16 cellular contexts compared by ENCODE assay signal in genomic region chr12:104549820-104550480, GRCh38.
DNase-seq lines count a peak whose midpoint lies in the region; ATAC-seq, FAIRE-seq and TF ChIP-seq lines count a peak whose summit lies in the region.
"Had no signal": no experiment of that assay in that cellular context is flagged by ENCODE, and none has a peak within 500 bp of the region (broad histone marks: within the 10 kb centered on the region; RNA-seq: fewer than 3 reads in every experiment).

No MANE protein-coding gene starts in this region.

- no peak overlapping the region for H2BK120ac ChIP-seq in IMR-90 (ENCODE audit: low read depth, low read length)

- no peak for TF ChIP-seq RAD21 in IMR-90 (IDR thresholded peaks at IDR 0.05; ENCODE audit: low read length)
- TF ChIP-seq RAD21 in K562 (CRISPR knock-in tag; conservative IDR thresholded peaks at IDR 0.05 in 1 of 2, IDR thresholded peaks at IDR 0.05 in 1 of 2) = no peak

- H3K14ac ChIP-seq in IMR-90 (replicated peaks; ENCODE audit: low read depth, low read length) = no peak overlapping the region

- no peak for TF ChIP-seq EP300 in K562 (IDR thresholded peaks at IDR 0.05; ENCODE audit: low read length)

- H3K56ac ChIP-seq in IMR-90 (ENCODE audit: extremely low read depth, insufficient read depth, low read length) = no peak overlapping the region

- no peak overlapping the region for H3K23ac ChIP-seq in IMR-90 (ENCODE audit: low read depth, low read length)

- H4K5ac ChIP-seq in IMR-90 (ENCODE audit: low read depth, low read length) = no peak overlapping the region

- CTCF ChIA-PET in IMR-90 (lab: Yijun Ruan, JAX) (no interaction called here), K562 (lab: Yijun Ruan, JAX; ENCODE audit: low intra/inter-chr PET ratio) (no interaction called here), HEK293T (lab: Yijun Ruan, JAX) (interaction anchor here (0.6 kb wide), 1 partner anchor 9 kb away, joined by 3 read pairs; no protein-coding TSS in a partner anchor)

- H4K20me1 ChIP-seq in IMR-90 (ENCODE audit: insufficient read depth, low read length) (no peaks in the 10 kb centered on the region), K562 (replicated peaks; ENCODE audit: control insufficient read depth, insufficient read depth, low read length) (no peaks in the 10 kb centered on the region; the same call in 1 of the 2 replicates), smooth muscle cell (ENCODE audit: low read depth) (no peaks in the 10 kb centered on the region)

- H3K9ac ChIP-seq in IMR-90 (ENCODE audit: low read depth, low read length) (no peak overlapping the region), K562 (ENCODE audit: insufficient read depth in 1 of 2, low read depth in 2 of 2, low read length in 2 of 2) (no peak overlapping the region), smooth muscle cell (ENCODE audit: low read depth) (no peak overlapping the region)

- no peak for ATAC-seq in IMR-90 (ENCODE audit: low read depth)
- no peak; the same call in 2 of the 3 replicates for ATAC-seq in K562
- no peak for ATAC-seq in HG03159 (IDR thresholded peaks at IDR 0.05; ENCODE audit: unreplicated experiment)
- ATAC-seq: body of pancreas had no signal

- TF ChIP-seq CTCF in IMR-90 (conservative IDR thresholded peaks at IDR 0.05; ENCODE audit: low read depth, low read length) (no peak), K562 (IDR thresholded peaks at IDR 0.05 in 2 of 3, conservative IDR thresholded peaks at IDR 0.05 in 1 of 3; ENCODE audit: insufficient read depth in 2 of 3, low read depth in 1 of 3, low read length in 3 of 3) (no peak), smooth muscle cell (IDR thresholded peaks at IDR 0.05; ENCODE audit: borderline replicate concordance, insufficient read depth, poor library complexity, severe bottlenecking) (no peak)

- H3K79me1 ChIP-seq in IMR-90 (ENCODE audit: low read depth in 1 of 2, low read length in 2 of 2) = no peaks in the 10 kb centered on the region

- H3K79me2 ChIP-seq in K562 (ENCODE audit: control insufficient read depth, insufficient read depth, low read length) = peaks cover 39% of the 10 kb centered on the region; the same call in 2 of the 3 replicates
- H3K79me2 ChIP-seq in smooth muscle cell (ENCODE audit: low read depth) = no peaks in the 10 kb centered on the region

- no peak for FAIRE-seq in K562 (lab: Jason Lieb, UNC)

- peaks cover 12% of the 10 kb centered on the region for H3K27me3 ChIP-seq in IMR-90 (ENCODE audit: control insufficient read depth, insufficient read depth, low read length)
- no peaks in the 10 kb centered on the region for H3K27me3 ChIP-seq in K562 (ENCODE audit: control insufficient read depth in 2 of 2, insufficient read depth in 2 of 2, low read length in 2 of 2)
- H3K27me3 ChIP-seq in smooth muscle cell (ENCODE audit: low read depth) = no peaks in the 10 kb centered on the region
- H3K27me3 ChIP-seq: body of pancreas, SJCRH30, upper lobe of left lung had no signal

- H2BK15ac ChIP-seq in IMR-90 (ENCODE audit: low read depth, low read length) = no peak overlapping the region

- DNase-seq in Daoy (ENCODE audit: low read depth) = peak; percentile 20
- DNase-seq in IMR-90 = peak; percentile 29
- no peak for DNase-seq in K562 (ENCODE audit: extremely low read depth in 1 of 4, low spot score in 3 of 4)
- DNase-seq in myocyte (ENCODE audit: low read depth) = peak; percentile 5
- DNase-seq in HEK293T (ENCODE audit: extremely low spot score) = no peak
- no peak for DNase-seq in smooth muscle cell (lab: John Stamatoyannopoulos, UW; ENCODE audit: unreplicated experiment)
- DNase-seq: activated CD4-positive, alpha-beta memory T cell treated with anti-CD3 and anti-CD28 coated beads, Interleukin-2, amount 10 ng/mL, durations not matched to agents 7 days and 5 days; activated gamma-delta T cell; body of pancreas; effector CD4-positive, alpha-beta T cell; kidney glomerular epithelial cell; SJCRH30; stimulated activated CD4-positive, alpha-beta T cell treated with anti-CD3 and anti-CD28 coated beads, Interleukin-2, amount 100 ng/mL, for 24 hours; T1000; upper lobe of left lung had no signal

- POLR2A ChIA-PET in IMR-90 (lab: Charles Lee; ENCODE audit: unreplicated experiment) = no interaction called here
- POLR2A ChIA-PET in K562 (lab: Yijun Ruan, JAX) = interaction anchor here (0.9 kb wide), 1 partner anchor 20 kb away, joined by 3 read pairs; no protein-coding TSS in a partner anchor
- POLR2A ChIA-PET in HEK293T (lab: Yijun Ruan, JAX) = no interaction called here

- no peaks in the 10 kb centered on the region for H3F3A ChIP-seq in smooth muscle cell (ENCODE audit: low read depth)

- no peak overlapping the region for H2AK5ac ChIP-seq in IMR-90 (ENCODE audit: low read depth, low read length)

- TF ChIP-seq POLR2A in IMR-90 (IDR thresholded peaks at IDR 0.05; ENCODE audit: low read depth, low read length) = no peak
- no peak for TF ChIP-seq POLR2A in K562 (conservative IDR thresholded peaks at IDR 0.05)

- intact Hi-C loops in IMR-90 (cut with micrococcal nuclease) = loop anchor here (2.0 kb wide), 1 partner anchor 41 kb away; no protein-coding TSS in a partner anchor
- intact Hi-C loops in K562 (cut with micrococcal nuclease) = no loop called here

- H3K4me2 ChIP-seq in IMR-90 (ENCODE audit: low read depth, low read length) (no peak overlapping the region), K562 (ENCODE audit: insufficient read depth, low read length) (no peak overlapping the region), smooth muscle cell (no peak overlapping the region)

- no peak overlapping the region for H3K27ac ChIP-seq in IMR-90 (ENCODE audit: insufficient read depth, low read length)
- no peak overlapping the region for H3K27ac ChIP-seq in K562 (ENCODE audit: extremely low read depth, low read depth, low read length)
- H3K27ac ChIP-seq in smooth muscle cell (ENCODE audit: low read depth) = no peak overlapping the region
- H3K27ac ChIP-seq: body of pancreas, SJCRH30, upper lobe of left lung had no signal

- no peak overlapping the region for H4K91ac ChIP-seq in IMR-90 (ENCODE audit: insufficient read depth, low read depth, low read length)

- H3K18ac ChIP-seq in IMR-90 (ENCODE audit: low read depth, low read length) = no peak overlapping the region

- H3K4me3 ChIP-seq in IMR-90 (ENCODE audit: insufficient read depth, low read depth, low read length) (no peak overlapping the region), K562 (no peak overlapping the region), smooth muscle cell (no peak overlapping the region)
- H3K4me3 ChIP-seq: body of pancreas, SJCRH30, upper lobe of left lung had no signal

- H3K4ac ChIP-seq in IMR-90 (ENCODE audit: low read depth, low read length) = no peak overlapping the region

- H4K8ac ChIP-seq in IMR-90 (ENCODE audit: low read depth in 2 of 2, low read length in 2 of 2) = no peak overlapping the region

- dilution Hi-C loops in IMR-90 (cut with HindIII; ENCODE audit: low sequenced_read_pairs, unreplicated experiment) = no loop called here

- H2BK5ac ChIP-seq in IMR-90 (ENCODE audit: low read depth, low read length, poor library complexity, severe bottlenecking) = no peak overlapping the region

- H2BK20ac ChIP-seq in IMR-90 (ENCODE audit: low read depth, low read length) = no peak overlapping the region; the same call in 1 of the 2 replicates

- BruUV-seq in IMR-90 (replicated peaks; lab: Mats Ljungman, UMichigan) = no TSS peak
- no TSS peak for BruUV-seq in K562 (replicated peaks; lab: Mats Ljungman, UMichigan)

- peak overlapping the region; percentile 35 for H2AFZ ChIP-seq in IMR-90 (replicated peaks; ENCODE audit: low read length, poor library complexity)
- no peak overlapping the region for H2AFZ ChIP-seq in K562 (ENCODE audit: low read depth, low read length)
- H2AFZ ChIP-seq in smooth muscle cell (ENCODE audit: low read depth) = no peak overlapping the region

- H3K36me3 ChIP-seq in IMR-90 (ENCODE audit: control insufficient read depth, insufficient read depth, low read length) (no peaks in the 10 kb centered on the region), K562 (ENCODE audit: control insufficient read depth, insufficient read depth, low read length) (no peaks in the 10 kb centered on the region), smooth muscle cell (ENCODE audit: low read depth) (no peaks in the 10 kb centered on the region)
- H3K36me3 ChIP-seq: SJCRH30, upper lobe of left lung had no signal

- H3K9me3 ChIP-seq in IMR-90 (ENCODE audit: control insufficient read depth, insufficient read depth, low read length) (peaks cover 9% of the 10 kb centered on the region), K562 (replicated peaks; ENCODE audit: control insufficient read depth, insufficient read depth, low read depth, low read length) (no peaks in the 10 kb centered on the region), smooth muscle cell (replicated peaks; ENCODE audit: low read depth) (no peaks in the 10 kb centered on the region)
- H3K9me3 ChIP-seq: body of pancreas, upper lobe of left lung had no signal

- H3K4me1 ChIP-seq in IMR-90 (ENCODE audit: control insufficient read depth, insufficient read depth, low read length) = no peaks in the 10 kb centered on the region
- no peaks in the 10 kb centered on the region; a peak in 1 of 5 replicates for H3K4me1 ChIP-seq in K562 (replicated peaks in 1 of 2; ENCODE audit: control insufficient read depth in 2 of 2, insufficient read depth in 2 of 2, low read length in 2 of 2)
- peaks cover 3% of the 10 kb centered on the region for H3K4me1 ChIP-seq in smooth muscle cell (ENCODE audit: low read depth)
- H3K4me1 ChIP-seq: body of pancreas, SJCRH30 had no signal

- in situ Hi-C loops in IMR-90 (cut with MboI; ENCODE audit: low sequenced_read_pairs) (no loop called here), K562 (cut with MboI) (no loop called here)

- H3K9me1 ChIP-seq in IMR-90 (ENCODE audit: insufficient read depth, low read length) = no peaks in the 10 kb centered on the region
- H3K9me1 ChIP-seq in K562 (ENCODE audit: control insufficient read depth, insufficient read depth, low read length) = no peaks in the 10 kb centered on the region

- WGBS in IMR-90 (ENCODE audit: extremely low coverage in 2 of 2, insufficient read length in 1 of 2), 2 experiments = no CpG with 5 or more reads among the region's 9 CpGs
- 77% methylated on average over 9 of the region's 9 CpGs for WGBS in K562 (ENCODE audit: insufficient coverage, low coverage, missing lambda C conversion rate)
- 73% methylated on average over 9 of the region's 9 CpGs for WGBS in smooth muscle cell (ENCODE audit: low lambda C conversion rate)

- no peak overlapping the region for H2AK9ac ChIP-seq in IMR-90 (replicated peaks; ENCODE audit: low read depth, low read length, poor library complexity)

TF ChIP-seq in HEK293T, 16 proteins besides CTCF, POLR2A, EP300 and RAD21 (continues in another document):
- TF ChIP-seq CTBP1 (IDR thresholded peaks at IDR 0.05; ENCODE audit: borderline replicate concordance) (no peak), SUZ12 (IDR thresholded peaks at IDR 0.05) (no peak), FOXM1 (IDR thresholded peaks at IDR 0.05; ENCODE audit: borderline replicate concordance) (no peak), L3MBTL2 (conservative IDR thresholded peaks at IDR 0.05) (no peak), HDGF (IDR thresholded peaks at IDR 0.05; ENCODE audit: borderline replicate concordance) (no peak), ZNF384 (IDR thresholded peaks at IDR 0.05) (no peak), NFRKB (IDR thresholded peaks at IDR 0.05) (no peak), BHLHE40 (IDR thresholded peaks at IDR 0.05; ENCODE audit: borderline replicate concordance) (no peak)

Comparison
In these comparisons a context has a peak if more than half of its experiments do, and no peak if none do; other contexts are left out.
1. DNase-seq: peak in Daoy (single experiment), IMR-90 (single experiment) and myocyte (single experiment); none in K562 (0 of 4), HEK293T (single experiment) and smooth muscle cell (single experiment).